In the genomic region with DNA sequence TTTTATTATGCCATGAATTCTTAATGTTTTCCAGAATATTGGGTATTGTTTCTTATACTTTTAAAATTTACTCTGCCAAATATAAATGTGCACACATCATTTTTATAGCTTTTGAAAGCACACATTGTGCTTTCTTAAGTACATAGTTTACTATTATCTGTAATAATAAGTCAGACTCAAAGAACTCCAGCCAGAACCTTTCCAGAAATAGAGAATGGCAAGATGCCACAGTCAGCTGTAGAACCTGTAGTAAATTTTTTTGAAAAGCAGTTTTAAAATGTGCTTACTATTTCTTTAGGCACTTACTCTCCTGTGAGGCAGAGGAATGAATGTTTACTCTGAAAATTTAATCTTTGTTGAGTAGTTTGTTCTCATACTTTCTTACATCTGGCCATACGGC, we compare ENCODE assay signal across 29 cellular contexts.
A peak's percentile ranks its signal among the peaks of the same experiment; 100 is the strongest.
DNase-seq lines count a peak whose midpoint lies in the region; ATAC-seq and TF ChIP-seq lines count a peak whose summit lies in the region.
"Had no signal": no experiment of that assay in that cellular context is flagged by ENCODE, and none has a peak within 500 bp of the region (broad histone marks: within the 10 kb centered on the region; RNA-seq: fewer than 3 reads in every experiment).

No MANE protein-coding gene starts in this region.

- ATAC-seq in left ventricle myocardium superior (peak; percentile 50), right cardiac atrium (no peak), GM21526 (IDR thresholded peaks at IDR 0.05; ENCODE audit: low FRiP score, unreplicated experiment) (no peak)
- ATAC-seq: activated CD8-positive, alpha-beta T cell treated with anti-CD3 and anti-CD28 coated beads, Interleukin-2, amount 10 ng/mL, durations not matched to agents 7 days and 5 days had no signal

- TF ChIP-seq CTCF in foreskin fibroblast (IDR thresholded peaks at IDR 0.05; ENCODE audit: low read depth, low read length), result no peak
- no peak for TF ChIP-seq CTCF in GM13977 (IDR thresholded peaks at IDR 0.05; ENCODE audit: extremely low read depth, insufficient read depth, missing control alignments)
- no peak for TF ChIP-seq CTCF in osteoblast (IDR thresholded peaks at IDR 0.05; ENCODE audit: extremely low read depth, low read depth, low read length)

- H3K79me2 ChIP-seq in osteoblast (ENCODE audit: insufficient read depth, low read length), result no peaks in the 10 kb centered on the region

- no peak overlapping the region for H3K4me2 ChIP-seq in osteoblast (ENCODE audit: insufficient read depth, low read length)
- H3K4me2 ChIP-seq: BLaER1 treated with 17β-estradiol and CSF1 and Interleukin-3, amounts not matched to agents 10 nM and 100 nM; smooth muscle cell had no signal

- WGBS in right cardiac atrium, result 58% methylated on average over 1 of the region's 1 CpG

- H2AFZ ChIP-seq in osteoblast (ENCODE audit: low read length), result no peak overlapping the region

- intact Hi-C loops in left ventricle myocardium superior (cut with micrococcal nuclease), result loop anchor here (10.0 kb wide), 1 partner anchor 1282 kb away; no protein-coding TSS in a partner anchor
- intact Hi-C loops in right cardiac atrium (cut with DNase I), result no loop called here

- H3K4me1 ChIP-seq in right cardiac atrium (ENCODE audit: control insufficient read depth, insufficient read depth, low read length) (peaks cover 1% of the 10 kb centered on the region), osteoblast (ENCODE audit: insufficient read depth, low read length) (peaks cover 6% of the 10 kb centered on the region)
- H3K4me1 ChIP-seq: BLaER1 treated with 17β-estradiol and CSF1 and Interleukin-3, amounts not matched to agents 10 nM and 100 nM; Caco-2; colonic mucosa had no signal

- H3K4me3 ChIP-seq in right cardiac atrium (ENCODE audit: low read length) (no peak overlapping the region), foreskin fibroblast (ENCODE audit: low read depth in 1 of 2, low read length in 2 of 2) (no peak overlapping the region), osteoblast (ENCODE audit: insufficient read depth, low read length) (no peak overlapping the region)
- H3K4me3 ChIP-seq: BLaER1 treated with 17β-estradiol and CSF1 and Interleukin-3, amounts not matched to agents 10 nM and 100 nM; colonic mucosa; SK-N-MC; smooth muscle cell; stomach; tibial artery had no signal

- no peaks in the 10 kb centered on the region for H3K27me3 ChIP-seq in right cardiac atrium (ENCODE audit: control insufficient read depth, insufficient read depth)
- H3K27me3 ChIP-seq in osteoblast (ENCODE audit: insufficient read depth, low read length), result no peaks in the 10 kb centered on the region
- H3K27me3 ChIP-seq: BLaER1 treated with 17β-estradiol and CSF1 and Interleukin-3, amounts not matched to agents 10 nM and 100 nM; colonic mucosa; neutrophil; stomach; tibial artery had no signal

- H3K27ac ChIP-seq in right cardiac atrium (ENCODE audit: low read length), result no peak overlapping the region
- H3K27ac ChIP-seq in osteoblast (ENCODE audit: low read depth, low read length), result no peak overlapping the region
- H3K27ac ChIP-seq: BLaER1 treated with 17β-estradiol and CSF1 and Interleukin-3, amounts not matched to agents 10 nM and 100 nM; colonic mucosa; neutrophil; RWPE1; SK-N-MC; stomach; tibial artery had no signal

- DNase-seq in left ventricle myocardium superior (no peak), right cardiac atrium (no peak), astrocyte of the hippocampus (ENCODE audit: low read depth, low spot score) (peak; percentile 26), foreskin fibroblast (peak; percentile 42 to 44), 8988T (no peak), GM13977 (ENCODE audit: low spot score) (no peak), osteoblast (ENCODE audit: insufficient read length, low spot score, missing footprints) (no peak)
- DNase-seq: activated CD8-positive, alpha-beta T cell treated with anti-CD3 and anti-CD28 coated beads, Interleukin-2, amount 10 ng/mL, durations not matched to agents 7 days and 5 days; activated naive CD8-positive, alpha-beta T cell treated with anti-CD3 and anti-CD28 coated beads for 36 hours; Caco-2; colonic mucosa; effector memory CD4-positive, alpha-beta T cell; erythroblast; GDM1; H9; hypothalamus; immature natural killer cell; naive B cell; NCI-H2029; stimulated activated CD4-positive, alpha-beta T cell treated with anti-CD3 and anti-CD28 coated beads, Interleukin-1b, Interleukin-23, amount 100 ng/mL, for 48 hours; stomach; T-helper 2 cell; tibial artery had no signal

- H3K36me3 ChIP-seq in osteoblast (ENCODE audit: insufficient read depth, low read length), result no peaks in the 10 kb centered on the region
- H3K36me3 ChIP-seq: BLaER1 treated with 17β-estradiol and CSF1 and Interleukin-3, amounts not matched to agents 10 nM and 100 nM; colonic mucosa; neutrophil; stomach; tibial artery had no signal

- no peaks in the 10 kb centered on the region for H3K9me3 ChIP-seq in right cardiac atrium (ENCODE audit: control insufficient read depth, low read length)
- H3K9me3 ChIP-seq in osteoblast (ENCODE audit: low read depth, low read length), result no peaks in the 10 kb centered on the region
- H3K9me3 ChIP-seq: BLaER1 treated with 17β-estradiol and CSF1 and Interleukin-3, amounts not matched to agents 10 nM and 100 nM; Caco-2; colonic mucosa; neutrophil; stomach; tibial artery had no signal

- in situ Hi-C loops in GM13977 (cut with MboI; ENCODE audit: low pct_unique_long_range_greater_than_20kb, low sequenced_read_pairs, unreplicated experiment), result no loop called here

- no peaks in the 10 kb centered on the region for H4K20me1 ChIP-seq in osteoblast (ENCODE audit: insufficient read depth, low read length)
- H4K20me1 ChIP-seq: BLaER1 treated with 17β-estradiol and CSF1 and Interleukin-3, amounts not matched to agents 10 nM and 100 nM had no signal

Comparison
In these comparisons a context has a peak if more than half of its experiments do, and no peak if none do; other contexts are left out.
1. DNase-seq: peak in astrocyte of the hippocampus (single experiment) and foreskin fibroblast (2 of 2); none in left ventricle myocardium superior (single experiment), right cardiac atrium (0 of 3), 8988T (single experiment), GM13977 (single experiment) and osteoblast (single experiment).